Comparison of ENCODE assay signal across 22 cellular contexts in genomic region chrY:12688337-12688736, GRCh38. TPM values are rescaled to one million over a fixed set of nuclear protein-coding genes. Genes with fewer than 3 reads are reported as not detected.
DNase-seq lines count a peak whose midpoint lies in the region; ATAC-seq and TF ChIP-seq lines count a peak whose summit lies in the region.
"Had no signal": no experiment of that assay in that cellular context is flagged by ENCODE, and none has a peak within 500 bp of the region (broad histone marks: within the 10 kb centered on the region; RNA-seq: fewer than 3 reads in every experiment).

No MANE protein-coding gene starts in this region.

- peaks cover 38% of the 10 kb centered on the region for H3K4me1 Mint-ChIP-seq in HFFc6 (ENCODE audit: low read depth)

- TF ChIP-seq EP300 in transverse colon (IDR thresholded peaks at IDR 0.05; ENCODE audit: low read depth) = no peak

- TF ChIP-seq CTCF in HFFc6 (IDR thresholded peaks at IDR 0.05) (no peak), VCaP (conservative IDR thresholded peaks at IDR 0.05) (no peak), transverse colon (IDR thresholded peaks at IDR 0.05) (no peak)

- no peaks in the 10 kb centered on the region for H3K9me3 Mint-ChIP-seq in HFFc6
- H3K9me3 Mint-ChIP-seq: CD4-positive, CD25-positive, alpha-beta regulatory T cell had no signal

- no peaks in the 10 kb centered on the region for H3K9me3 ChIP-seq in transverse colon
- H3K9me3 ChIP-seq: BLaER1 had no signal

- no peak overlapping the region for H3K4me3 ChIP-seq in transverse colon
- H3K4me3 ChIP-seq: BLaER1 had no signal

- peaks cover 31% of the 10 kb centered on the region for H3K36me3 Mint-ChIP-seq in HFFc6 (ENCODE audit: low read depth)
- H3K36me3 Mint-ChIP-seq: CD4-positive, CD25-positive, alpha-beta regulatory T cell had no signal

- no peak for ATAC-seq in HG03571 (IDR thresholded peaks at IDR 0.05; ENCODE audit: unreplicated experiment)

- TF ChIP-seq POLR2A in transverse colon (IDR thresholded peaks at IDR 0.05) = no peak

- DNase-seq in Caki2 (ENCODE audit: low read depth) (peak; percentile 46), HFFc6 (peak; percentile 9), kidney glomerular epithelial cell (lab: John Stamatoyannopoulos, UW) (peak; percentile 54), pons (ENCODE audit: low spot score) (no peak), Kasumi-1 (lab: John Stamatoyannopoulos, UW) (no peak), transverse colon (no peak)
- DNase-seq: CD4-positive, CD25-positive, alpha-beta regulatory T cell; DMS53; GF-D8; KBM-7; NCI-H1048; NCI-H1417 treated with DMSO at 0.1 percent for 48 hours; NCI-H1694 treated with DMSO at 0.1 percent for 48 hours; NCI-H2081; NCI-H2227 treated with DMSO at 0.1 percent for 48 hours; NCI-H526 treated with DMSO at 0.1 percent for 48 hours; SHP77 treated with DMSO at 0.1 percent for 48 hours had no signal

- H3K27ac ChIP-seq in VCaP = peak overlapping the region; percentile 56
- no peak overlapping the region for H3K27ac ChIP-seq in transverse colon
- H3K27ac ChIP-seq: BLaER1, RWPE1 had no signal

- in situ Hi-C loops in Caki2 (cut with HindIII; ENCODE audit: low pct_unique_long_range_greater_than_20kb, low sequenced_read_pairs) (no loop called here), transverse colon (cut with MboI; ENCODE audit: low pct_ligation_motif_present in 1 of 4, low pct_unique_long_range_greater_than_20kb in 1 of 4, low sequenced_read_pairs in 3 of 4) (no loop called here)

- H3K4me1 ChIP-seq in transverse colon = no peaks in the 10 kb centered on the region
- H3K4me1 ChIP-seq: BLaER1 had no signal

- H3K27me3 Mint-ChIP-seq in HFFc6 (ENCODE audit: insufficient read depth) = no peaks in the 10 kb centered on the region
- H3K27me3 Mint-ChIP-seq: CD4-positive, CD25-positive, alpha-beta regulatory T cell had no signal

- peak overlapping the region; percentile 81 for H3K27ac Mint-ChIP-seq in HFFc6
- H3K27ac Mint-ChIP-seq: CD4-positive, CD25-positive, alpha-beta regulatory T cell had no signal

- H3K27me3 ChIP-seq in transverse colon = no peaks in the 10 kb centered on the region
- H3K27me3 ChIP-seq: BLaER1 had no signal

- intact Hi-C loops in transverse colon (cut with DNase I; ENCODE audit: low total_unique reads) = no loop called here

- no peaks in the 10 kb centered on the region for H3K36me3 ChIP-seq in transverse colon
- H3K36me3 ChIP-seq: BLaER1 had no signal

- WGBS in transverse colon (ENCODE audit: low coverage in 1 of 2), 2 donors = 67% methylated on average over 1 of the region's 2 CpGs; no CpG with 5 or more reads in 1 of the 2 donors

- H3K4me3 Mint-ChIP-seq in HFFc6 = peak overlapping the region; percentile 59; the same call in 1 of the 2 replicates
- H3K4me3 Mint-ChIP-seq: CD4-positive, CD25-positive, alpha-beta regulatory T cell had no signal

RNA-seq across cellular contexts. Expression of gene USP9Y, which starts 12.7 kb away (rescaled TPM):
- total RNA-seq in Caki2 (2014; rRNA removed; shearing (Covaris generic); ENCODE audit: low replicate concordance) = 2.7 and 4.7 TPM in 2 replicates
- 10 to 100 TPM; 16.7 to 21.1 (median 17.4) TPM for total RNA-seq in HFFc6 (2021; fragmentation: NEBNext Ultra II Directional; extraction: Animal tissue kit (Norgen Biotek cat#: 25700))
- 10 to 100 TPM in 2 of 4 donors, not detected in 2; 11.7 to 12.3 TPM for total RNA-seq in transverse colon
- total RNA-seq: CD4-positive, CD25-positive, alpha-beta regulatory T cell; Daoy had no signal

Comparison
In these comparisons a context has a peak if more than half of its experiments do, and no peak if none do; other contexts are left out.
1. DNase-seq: peak in Caki2 (single experiment), HFFc6 (single experiment) and kidney glomerular epithelial cell (single experiment); none in pons (single experiment), Kasumi-1 (0 of 2) and transverse colon (single experiment).